ENCODE assay signal across 29 cellular contexts in the genomic region with DNA sequence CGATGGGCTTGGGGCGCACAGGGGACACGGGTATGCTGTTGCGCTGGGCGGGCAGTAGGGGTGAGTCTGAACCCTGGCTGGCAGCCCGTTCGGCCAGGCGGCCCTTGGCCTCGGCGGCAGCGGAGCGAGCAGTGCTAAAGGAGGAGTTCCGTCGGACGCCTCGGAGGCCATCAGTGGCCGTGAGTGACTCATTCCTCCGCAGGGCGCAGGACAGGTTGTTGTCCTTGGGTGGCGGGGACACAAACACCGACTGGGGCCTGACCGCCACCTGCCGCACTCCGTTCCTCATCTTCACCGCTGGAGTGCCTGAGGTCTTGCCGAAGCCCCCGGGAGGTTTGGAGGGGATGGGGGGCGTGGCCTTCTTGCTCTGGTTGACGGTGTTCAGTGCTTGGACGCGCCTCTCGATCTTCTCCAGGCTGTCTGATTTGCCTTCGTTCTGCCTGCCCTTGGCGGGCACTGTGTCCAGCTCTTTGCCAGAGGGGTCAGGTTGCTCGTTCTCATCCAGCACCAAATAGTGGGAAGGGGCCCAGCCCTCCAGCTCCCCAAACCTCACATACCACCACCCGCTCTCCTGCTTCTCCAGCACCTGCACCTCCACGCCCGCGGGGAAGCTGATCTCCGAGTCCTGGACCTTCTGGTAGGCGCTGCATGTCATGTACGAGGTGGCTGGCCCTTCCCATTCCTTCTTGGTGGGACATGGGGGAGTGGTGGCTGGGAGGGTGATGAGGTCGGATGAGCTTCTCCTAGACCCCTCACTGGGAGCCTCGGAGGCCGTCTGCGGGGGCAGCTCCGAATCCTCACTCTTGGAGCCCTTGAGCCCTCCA.
"Had no signal": no experiment of that assay in that cellular context is flagged by ENCODE, and none has a peak within 500 bp of the region (broad histone marks: within the 10 kb centered on the region; RNA-seq: fewer than 3 reads in every experiment).

No MANE protein-coding gene starts in this region.

- H3K27ac Mint-ChIP-seq: activated CD4-positive, alpha-beta T cell treated with anti-CD3 and anti-CD28 coated beads for 36 hours; activated CD8-positive, alpha-beta T cell treated with anti-CD3 and anti-CD28 coated beads for 36 hours; activated naive CD4-positive, alpha-beta T cell treated with anti-CD3 and anti-CD28 coated beads, Interleukin-2, amount 10 ng/mL, durations not matched to agents 7 days and 5 days; activated T-cell treated with anti-CD3 and anti-CD28 coated beads, Interleukin-2, amount 50 U/mL, for 72 hours; activated T-helper 2 cell treated with anti-CD3 and anti-CD28 coated beads, Interferon-gamma antibody, Interleukin-2, Interleukin-4, amounts not matched to agents 10 μg/mL and 5 μg/mL and 100 μg/mL, durations not matched to agents 14 hours and 24 hours and 36 hours; IgD-negative memory B cell; T-helper 1 cell treated with Interleukin-12 subunit alpha and Interleukin-12 subunit beta and Interleukin-4 antibody, amounts not matched to agents 30 μg/mL and 1 μg/mL, for 36 hours had no signal

- H3K4me2 ChIP-seq: KMS-11 had no signal

- H3K9me3 Mint-ChIP-seq: activated CD8-positive, alpha-beta T cell treated with anti-CD3 and anti-CD28 coated beads for 36 hours; activated naive CD4-positive, alpha-beta T cell treated with anti-CD3 and anti-CD28 coated beads, Interleukin-2, amount 10 ng/mL, durations not matched to agents 7 days and 5 days; activated naive CD8-positive, alpha-beta T cell treated with anti-CD3 and anti-CD28 coated beads for 36 hours; activated T-cell treated with anti-CD3 and anti-CD28 coated beads, Interleukin-2, amount 50 U/mL, for 72 hours; activated T-helper 2 cell treated with anti-CD3 and anti-CD28 coated beads, Interferon-gamma antibody, Interleukin-2, Interleukin-4, amounts not matched to agents 10 μg/mL and 5 μg/mL and 100 μg/mL, durations not matched to agents 14 hours and 24 hours and 36 hours; IgD-negative memory B cell; T-helper 1 cell treated with Interleukin-12 subunit alpha and Interleukin-12 subunit beta and Interleukin-4 antibody, amounts not matched to agents 30 μg/mL and 1 μg/mL, for 36 hours had no signal

- H3K4me1 Mint-ChIP-seq: activated CD4-positive, alpha-beta T cell treated with anti-CD3 and anti-CD28 coated beads for 36 hours; activated naive CD4-positive, alpha-beta T cell treated with anti-CD3 and anti-CD28 coated beads, Interleukin-2, amount 10 ng/mL, durations not matched to agents 7 days and 5 days; IgD-negative memory B cell had no signal

- ATAC-seq: activated CD4-positive, alpha-beta T cell treated with anti-CD3 and anti-CD28 coated beads for 36 hours; activated CD8-positive, alpha-beta T cell treated with anti-CD3 and anti-CD28 coated beads for 36 hours; activated T-cell treated with anti-CD3 and anti-CD28 coated beads, Interleukin-2, amount 50 U/mL, for 72 hours; body of pancreas; Panc1; Right ventricle myocardium inferior had no signal

- H3K9ac ChIP-seq: KMS-11 had no signal

- H3K36me3 Mint-ChIP-seq: IgD-negative memory B cell had no signal

- H3K27ac ChIP-seq: ascending aorta, body of pancreas, KMS-11, SJCRH30, VCaP had no signal

- H3K4me3 ChIP-seq: ascending aorta, body of pancreas, SJCRH30 had no signal

- H3K36me3 ChIP-seq: SJCRH30 had no signal

- H3K4me3 Mint-ChIP-seq: activated CD4-positive, alpha-beta T cell treated with anti-CD3 and anti-CD28 coated beads for 36 hours; activated CD8-positive, alpha-beta T cell treated with anti-CD3 and anti-CD28 coated beads for 36 hours; activated naive CD4-positive, alpha-beta T cell treated with anti-CD3 and anti-CD28 coated beads, Interleukin-2, amount 10 ng/mL, durations not matched to agents 7 days and 5 days; activated naive CD8-positive, alpha-beta T cell treated with anti-CD3 and anti-CD28 coated beads for 36 hours; activated T-cell treated with anti-CD3 and anti-CD28 coated beads, Interleukin-2, amount 50 U/mL, for 72 hours; IgD-negative memory B cell; T-helper 1 cell treated with Interleukin-12 subunit alpha and Interleukin-12 subunit beta and Interleukin-4 antibody, amounts not matched to agents 30 μg/mL and 1 μg/mL, for 36 hours had no signal

- H3K27me3 ChIP-seq: ascending aorta, body of pancreas, SJCRH30 had no signal

- DNase-seq: activated CD4-positive, alpha-beta T cell treated with anti-CD3 and anti-CD28 coated beads for 36 hours; activated CD8-positive, alpha-beta memory T cell treated with anti-CD3 and anti-CD28 coated beads, Interleukin-2, amount 50 U/mL, for 4 hours; activated CD8-positive, alpha-beta T cell treated with anti-CD3 and anti-CD28 coated beads for 36 hours; activated gamma-delta T cell treated with Interleukin-2 at 50 U/mL for 16 hours; activated naive CD4-positive, alpha-beta T cell treated with anti-CD3 and anti-CD28 coated beads, Interleukin-2, amount 10 ng/mL, durations not matched to agents 7 days and 5 days; activated naive CD8-positive, alpha-beta T cell treated with anti-CD3 and anti-CD28 coated beads for 36 hours; activated T-cell treated with anti-CD3 and anti-CD28 coated beads, Interleukin-2, amount 50 U/mL, for 72 hours; body of pancreas; NCI-H1092; NCI-H1417 treated with DMSO at 0.1 percent for 48 hours; NCI-H1694; NCI-H2029; NCI-H2107; NCI-H2171 treated with DMSO at 0.1 percent for 48 hours; NCI-H226; NCI-H526 treated with DMSO at 0.1 percent for 48 hours; NCI-H82; OCI-M1; RPMI8226; SJCRH30; T1000 had no signal

- H3K27me3 Mint-ChIP-seq: activated CD4-positive, alpha-beta T cell treated with anti-CD3 and anti-CD28 coated beads for 36 hours; activated CD8-positive, alpha-beta T cell treated with anti-CD3 and anti-CD28 coated beads for 36 hours; activated naive CD4-positive, alpha-beta T cell treated with anti-CD3 and anti-CD28 coated beads, Interleukin-2, amount 10 ng/mL, durations not matched to agents 7 days and 5 days; activated naive CD8-positive, alpha-beta T cell treated with anti-CD3 and anti-CD28 coated beads for 36 hours; IgD-negative memory B cell had no signal

- H3K9me3 ChIP-seq: ascending aorta, body of pancreas, SJCRH30 had no signal

- H3K4me1 ChIP-seq: SJCRH30 had no signal
